14 cellular contexts compared by ENCODE assay signal in the genomic region with DNA sequence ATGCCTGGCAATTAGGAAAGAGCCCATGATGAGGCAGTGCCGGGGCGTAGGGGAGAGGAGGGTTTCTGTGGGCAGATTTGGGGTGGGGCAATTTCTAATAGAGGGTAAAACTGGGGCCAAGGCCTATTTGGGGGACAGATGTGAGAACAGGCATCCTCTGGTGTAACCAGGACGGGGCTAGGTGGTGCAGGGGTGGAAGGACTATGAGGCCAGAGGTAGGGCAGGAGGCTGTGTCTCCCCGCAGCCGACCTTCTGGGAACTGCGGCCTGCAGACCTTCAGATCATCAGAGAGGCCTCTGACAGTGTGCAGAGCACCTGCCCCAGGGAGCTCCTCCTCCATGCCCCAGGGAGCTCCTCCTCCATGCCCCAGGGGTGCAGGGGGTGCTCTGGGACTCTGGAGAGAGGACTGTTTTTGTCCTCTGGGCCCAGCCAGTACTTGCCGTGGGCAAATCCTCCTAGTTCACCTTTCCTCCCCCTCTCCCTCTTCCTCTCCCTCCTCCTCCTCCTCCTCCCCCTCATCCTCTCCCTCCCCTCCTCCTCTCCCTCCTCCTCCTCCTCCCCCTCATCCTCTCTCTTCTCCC.
"Had no signal": no experiment of that assay in that cellular context is flagged by ENCODE, and none has a peak within 500 bp of the region (broad histone marks: within the 10 kb centered on the region; RNA-seq: fewer than 3 reads in every experiment).

No MANE protein-coding gene starts in this region.

- H3K4me3 ChIP-seq: gastrocnemius medialis, lung had no signal

- H3K9me3 Mint-ChIP-seq: neural crest cell; stimulated activated memory B cell treated with anti-CD40 and anti-IgM and Interleukin-4, amounts not matched to agents 10 μg/mL and 1 μg/mL and 100 μg/mL, for 72 hours had no signal

- H3K36me3 ChIP-seq: gastrocnemius medialis, heart left ventricle had no signal

- ATAC-seq: gastrocnemius medialis; left colon; stimulated activated memory B cell treated with anti-CD40 and anti-IgM and Interleukin-4, amounts not matched to agents 10 μg/mL and 1 μg/mL and 100 μg/mL, for 72 hours; T-helper 17 cell had no signal

- H3K27ac Mint-ChIP-seq: stimulated activated memory B cell treated with anti-CD40 and anti-IgM and Interleukin-4, amounts not matched to agents 10 μg/mL and 1 μg/mL and 100 μg/mL, for 72 hours; T-helper 17 cell had no signal

- DNase-seq: activated CD4-positive, alpha-beta T cell treated with anti-CD3 and anti-CD28 coated beads for 4 hours; activated CD8-positive, alpha-beta memory T cell treated with anti-CD3 and anti-CD28 coated beads for 24 hours; activated naive CD4-positive, alpha-beta T cell treated with Interleukin-2 at 50 U/mL for 16 hours; activated T-cell treated with anti-CD3 and anti-CD28 coated beads for 4 hours; gastrocnemius medialis; left colon; T-helper 17 cell; trophoblast cell; WERI-Rb-1 had no signal

- H3K4me1 ChIP-seq: gastrocnemius medialis had no signal

- H3K4me3 Mint-ChIP-seq: neural crest cell; stimulated activated memory B cell treated with anti-CD40 and anti-IgM and Interleukin-4, amounts not matched to agents 10 μg/mL and 1 μg/mL and 100 μg/mL, for 72 hours; T-helper 17 cell had no signal

- H3K4me1 Mint-ChIP-seq: stimulated activated memory B cell treated with anti-CD40 and anti-IgM and Interleukin-4, amounts not matched to agents 10 μg/mL and 1 μg/mL and 100 μg/mL, for 72 hours; T-helper 17 cell had no signal

- H3K27ac ChIP-seq: epithelial cell of prostate, gastrocnemius medialis, WERI-Rb-1 had no signal

- H3K9me3 ChIP-seq: gastrocnemius medialis, heart left ventricle had no signal
